Comparison of ENCODE assay signal across 8 cellular contexts in genomic region chr11:26297179-26297970, GRCh38. TPM values are rescaled to one million over a fixed set of nuclear protein-coding genes. Genes with fewer than 3 reads are reported as not detected.
A peak's percentile ranks its signal among the peaks of the same experiment; 100 is the strongest.
DNase-seq lines count a peak whose midpoint lies in the region; ATAC-seq and TF ChIP-seq lines count a peak whose summit lies in the region.

No MANE protein-coding gene starts in this region.

- intact Hi-C loops in vagina (cut with DNase I) = no loop called here

- peak; percentile 64 for TF ChIP-seq CTCF in brain microvascular endothelial cell (IDR thresholded peaks at IDR 0.05; ENCODE audit: low read depth, low read length, missing control alignments)
- peak in 2 of 3 experiments; percentile 41 to 56 for TF ChIP-seq CTCF in vagina (IDR thresholded peaks at IDR 0.05)

- DNase-seq in Ammon's horn (ENCODE audit: low spot score) (peak; percentile 78), NCI-H345 (lab: John Stamatoyannopoulos, UW) (peak; percentile 57), brain microvascular endothelial cell (peak; percentile 66), kidney glomerular epithelial cell (lab: John Stamatoyannopoulos, UW) (peak; percentile 54), vagina (ENCODE audit: extremely low spot score in 2 of 2) (no peak)
- no peak for DNase-seq in stimulated activated CD4-positive, alpha-beta T cell treated with anti-CD3 and anti-CD28 coated beads, Interleukin-2, amount 100 ng/mL, for 24 hours

- H3K4me1 ChIP-seq in vagina = no peaks in the 10 kb centered on the region

- H3K27ac ChIP-seq in brain microvascular endothelial cell = no peak overlapping the region
- H3K27ac ChIP-seq in vagina = no peak overlapping the region

- ATAC-seq in GM18867 (IDR thresholded peaks at IDR 0.05; ENCODE audit: unreplicated experiment) (peak; percentile 93), HG03103 (IDR thresholded peaks at IDR 0.05; ENCODE audit: low read depth, unreplicated experiment) (peak; percentile 87)

- H3K4me3 ChIP-seq in brain microvascular endothelial cell (ENCODE audit: low read depth, low read length) = no peak overlapping the region
- no peak overlapping the region for H3K4me3 ChIP-seq in vagina

- H3K9me3 ChIP-seq in vagina = no peaks in the 10 kb centered on the region

- no peaks in the 10 kb centered on the region for H3K36me3 ChIP-seq in brain microvascular endothelial cell (replicated peaks)
- H3K36me3 ChIP-seq in vagina = no peaks in the 10 kb centered on the region

- in situ Hi-C loops in brain microvascular endothelial cell (cut with HindIII; ENCODE audit: low pct_ligation_motif_present, low sequenced_read_pairs) = no loop called here

- TF ChIP-seq POLR2A in vagina (IDR thresholded peaks at IDR 0.05) = no peak

- H3K27me3 ChIP-seq in brain microvascular endothelial cell (replicated peaks) (no peaks in the 10 kb centered on the region), vagina (no peaks in the 10 kb centered on the region)

RNA-seq across cellular contexts. Expression of gene ANO3, which starts 34.6 kb away (rescaled TPM):
- not detected for total RNA-seq in vagina

Comparison
In these comparisons a context has a peak if more than half of its experiments do, and no peak if none do; other contexts are left out.
1. DNase-seq: peak in Ammon's horn (single experiment), NCI-H345 (single experiment), brain microvascular endothelial cell (single experiment) and kidney glomerular epithelial cell (single experiment); none in vagina (0 of 2) and stimulated activated CD4-positive, alpha-beta T cell treated with anti-CD3 and anti-CD28 coated beads, Interleukin-2, amount 100 ng/mL, for 24 hours (0 of 2).